17 cellular contexts compared by ENCODE assay signal in the genomic region with DNA sequence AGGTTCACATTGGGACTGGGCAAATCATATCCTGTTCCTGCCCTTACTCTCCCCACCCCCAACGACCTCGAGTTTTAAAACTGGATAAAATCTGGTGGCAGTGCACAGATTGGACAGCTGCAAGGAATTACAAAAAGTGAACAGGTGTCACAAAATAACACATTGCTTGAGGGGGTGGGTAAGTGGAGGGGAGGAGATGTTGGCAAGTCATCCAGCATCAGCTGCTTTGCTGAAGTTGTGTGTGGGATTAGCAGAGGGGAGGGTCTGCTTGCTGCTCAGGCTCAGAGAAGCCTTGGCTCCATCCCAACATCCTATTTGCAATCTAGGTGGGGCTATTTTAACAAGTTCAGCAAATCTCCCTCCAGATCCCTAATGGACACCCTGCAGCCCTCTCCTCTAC. TPM values are rescaled to one million over a fixed set of nuclear protein-coding genes. Genes with fewer than 3 reads are reported as not detected.
"Had no signal": no experiment of that assay in that cellular context is flagged by ENCODE, and none has a peak within 500 bp of the region (broad histone marks: within the 10 kb centered on the region; RNA-seq: fewer than 3 reads in every experiment).

No MANE protein-coding gene starts in this region.

- H3K27ac ChIP-seq: adrenal gland, esophagus squamous epithelium, foreskin keratinocyte, neutrophil, thyroid gland, uterus had no signal

- H3K4me3 ChIP-seq: adrenal gland, esophagus squamous epithelium, lung, thyroid gland, uterus had no signal

- H3K4me1 ChIP-seq: adrenal gland, esophagus squamous epithelium, foreskin keratinocyte, thyroid gland, uterus had no signal

- ATAC-seq: foreskin keratinocyte; left cardiac atrium; naive thymus-derived CD4-positive, alpha-beta T cell; right cardiac atrium; stimulated activated effector memory CD8-positive, alpha-beta T cell treated with anti-CD3 and anti-CD28 coated beads, Interleukin-12 subunit alpha, Interleukin-12 subunit beta, amount 100 ng/mL, for 72 hours had no signal

- H3K9me3 ChIP-seq: adrenal gland, neutrophil, thyroid gland, uterus had no signal

- H3K36me3 ChIP-seq: adrenal gland, esophagus squamous epithelium, neutrophil, thyroid gland, uterus had no signal

- DNase-seq: activated CD4-positive, alpha-beta T cell treated with anti-CD3 and anti-CD28 coated beads, Interleukin-2, amount 50 U/mL, for 4 hours; activated CD4-positive, CD25-positive, alpha-beta regulatory T cell treated with anti-CD3 and anti-CD28 coated beads, Interleukin-2, amount 50 U/mL, for 72 hours; activated naive CD4-positive, alpha-beta T cell treated with anti-CD3 and anti-CD28 coated beads, Interleukin-2, amount 50 U/mL, for 16 hours; activated T-cell treated with anti-CD3 and anti-CD28 coated beads, Interleukin-2, amount 50 U/mL, for 1 hour; adrenal gland; esophagus squamous epithelium; foreskin keratinocyte; left cardiac atrium; midbrain; naive thymus-derived CD4-positive, alpha-beta T cell; posterior cingulate gyrus; right cardiac atrium; thyroid gland; uterus had no signal

- H3K27me3 ChIP-seq: adrenal gland, esophagus squamous epithelium, foreskin keratinocyte, neutrophil, thyroid gland, uterus had no signal

RNA-seq across cellular contexts. Expression of a gene that starts 39.7 kb away (rescaled TPM):
- total RNA-seq: esophagus squamous epithelium, foreskin keratinocyte, left cardiac atrium, right cardiac atrium, thyroid gland had no signal
